Comparison of ENCODE assay signal across 20 cellular contexts in genomic region chr13:99703908-99704307, GRCh38.
DNase-seq lines count a peak whose midpoint lies in the region; ATAC-seq, FAIRE-seq and TF ChIP-seq lines count a peak whose summit lies in the region.
"Had no signal": no experiment of that assay in that cellular context is flagged by ENCODE, and none has a peak within 500 bp of the region (broad histone marks: within the 10 kb centered on the region; RNA-seq: fewer than 3 reads in every experiment).

No MANE protein-coding gene starts in this region.

- H4K20me1 ChIP-seq in neural cell (ENCODE audit: insufficient read depth), result no peaks in the 10 kb centered on the region

- peaks cover 41% of the 10 kb centered on the region for H3K4me1 ChIP-seq in iPS-18a (ENCODE audit: control insufficient read depth, low read depth, low read length)
- H3K4me1 ChIP-seq: A549 had no signal

- no peaks in the 10 kb centered on the region for H3K9me2 ChIP-seq in neural cell (ENCODE audit: insufficient read depth, low read length)

- H3K4me2 ChIP-seq in neural cell (ENCODE audit: low read length), result no peak overlapping the region
- H3K4me2 ChIP-seq: A549 had no signal

- H3K4me3 ChIP-seq in iPS-18a (ENCODE audit: low read length), result peak overlapping the region; percentile 27
- no peak overlapping the region for H3K4me3 ChIP-seq in neural cell (ENCODE audit: low read length)
- H3K4me3 ChIP-seq: A549 had no signal

- TF ChIP-seq RAD21 in neural cell (conservative IDR thresholded peaks at IDR 0.05), result no peak

- no peaks in the 10 kb centered on the region for H3K36me3 ChIP-seq in iPS-18a (ENCODE audit: control insufficient read depth, low read depth, low read length)
- H3K36me3 ChIP-seq in neural cell (ENCODE audit: insufficient read depth, low read length), result no peaks in the 10 kb centered on the region

- no peaks in the 10 kb centered on the region for H3K27me3 Mint-ChIP-seq in WTC11 (ENCODE audit: low read depth)
- H3K27me3 Mint-ChIP-seq: CD4-positive, alpha-beta T cell; IgD-negative memory B cell had no signal

- H3K4me3 Mint-ChIP-seq in WTC11, result peak overlapping the region; percentile 22; the same call in 1 of the 2 replicates
- H3K4me3 Mint-ChIP-seq: CD4-positive, alpha-beta T cell; IgD-negative memory B cell had no signal

- peak; percentile 67 for TF ChIP-seq EP300 in neural cell (conservative IDR thresholded peaks at IDR 0.05; ENCODE audit: poor library complexity, severe bottlenecking)

- no peak for FAIRE-seq in GM19239 (lab: Jason Lieb, UNC)
- FAIRE-seq: A549, HepG2 had no signal

- H3K4me1 Mint-ChIP-seq in WTC11, result peaks cover 64% of the 10 kb centered on the region

- H3K27ac ChIP-seq in iPS-18a (ENCODE audit: low read length) (peak overlapping the region; percentile 80), neural cell (ENCODE audit: low read length) (no peak overlapping the region)
- H3K27ac ChIP-seq: 22Rv1, A549, C4-2B had no signal

- no peaks in the 10 kb centered on the region for H3F3A ChIP-seq in neural cell (ENCODE audit: insufficient read depth, low read length, poor library complexity, severe bottlenecking)

- H3K9me3 ChIP-seq in iPS-18a (ENCODE audit: control insufficient read depth, low read depth, low read length) (no peaks in the 10 kb centered on the region), neural cell (ENCODE audit: low read length) (no peaks in the 10 kb centered on the region)
- H3K9me3 ChIP-seq: A549 had no signal

- H3K79me2 ChIP-seq in neural cell (replicated peaks; ENCODE audit: insufficient read depth, low read length), result no peaks in the 10 kb centered on the region

- H3K36me3 Mint-ChIP-seq in WTC11, result 0 out of 2 replicates have a peak, but pooled peaks cover 3% of the 10 kb centered on the region

- H3K27ac Mint-ChIP-seq in WTC11, result peak overlapping the region; percentile 97
- H3K27ac Mint-ChIP-seq: CD4-positive, alpha-beta T cell; IgD-negative memory B cell had no signal

- H3K9ac ChIP-seq in iPS-18a (ENCODE audit: low read length), result peak overlapping the region; percentile 49
- H3K9ac ChIP-seq in neural cell (ENCODE audit: low read length), result no peak overlapping the region

- TF ChIP-seq CTCF in WTC11 (IDR thresholded peaks at IDR 0.05) (no peak), neural cell (IDR thresholded peaks at IDR 0.05; ENCODE audit: poor library complexity, severe bottlenecking) (no peak)

- peak; percentile 8; the same call in 1 of the 2 replicates for ATAC-seq in WTC11
- ATAC-seq in HG03439 (IDR thresholded peaks at IDR 0.05; ENCODE audit: unreplicated experiment), result no peak
- ATAC-seq: A549, HepG2 had no signal

- no peak overlapping the region for H2AFZ ChIP-seq in neural cell (ENCODE audit: low read depth, low read length)

- POLR2A ChIA-PET in WTC11 (lab: Charles Lee), result interaction anchor here (1.1 to 4.0 kb wide), 4 partner anchors 12 to 277 kb away, joined by 5 to 26 read pairs (median 8); no protein-coding TSS in a partner anchor

- CTCF ChIA-PET in WTC11 (lab: Charles Lee), result interaction anchor here (1.0 to 3.0 kb wide), 8 partner anchors 16 to 287 kb away, joined by 3 to 35 read pairs (median 5); no protein-coding TSS in a partner anchor

- peak; percentile 42 for DNase-seq in NCI-H748 (lab: John Stamatoyannopoulos, UW; ENCODE audit: unreplicated experiment)
- DNase-seq in NCI-H748 treated with DMSO at 0.1 percent for 48 hours (lab: John Stamatoyannopoulos, UW), result no peak
- no peak for DNase-seq in WTC11 (ENCODE audit: low spot score)
- DNase-seq in GM19239 (ENCODE audit: insufficient read length, low spot score), result no peak
- DNase-seq in GOT3 (lab: John Stamatoyannopoulos, UW), result no peak
- DNase-seq: AML-193; Calu3; CD4-positive, alpha-beta T cell; DMS79 treated with DMSO at 0.1 percent for 48 hours; GF-D8; H7; KBM-7 had no signal

- no peaks in the 10 kb centered on the region for H3K9me3 Mint-ChIP-seq in WTC11
- H3K9me3 Mint-ChIP-seq: CD4-positive, alpha-beta T cell had no signal

- H3K27me3 ChIP-seq in iPS-18a (ENCODE audit: control insufficient read depth, insufficient read depth, low read length) (no peaks in the 10 kb centered on the region), neural cell (ENCODE audit: insufficient read depth, low read depth, low read length) (no peaks in the 10 kb centered on the region)

TF ChIP-seq in WTC11, 78 proteins besides CTCF, POLR2A, EP300 and RAD21:
- no peak for TF ChIP-seq FOXP4 (CRISPR knock-in tag; IDR thresholded peaks at IDR 0.05)
- no peak for TF ChIP-seq ESRRA (CRISPR knock-in tag; IDR thresholded peaks at IDR 0.05; ENCODE audit: borderline replicate concordance)

TF ChIP-seq in neural cell, 6 proteins besides CTCF, POLR2A, EP300 and RAD21:
- TF ChIP-seq EZH2 (IDR thresholded peaks at IDR 0.05; ENCODE audit: borderline replicate concordance, insufficient read depth, low read length, poor library complexity, severe bottlenecking), result no peak
- TF ChIP-seq MXI1 (conservative IDR thresholded peaks at IDR 0.05; ENCODE audit: poor library complexity, severe bottlenecking), result no peak
- TF ChIP-seq, protein P1, sequence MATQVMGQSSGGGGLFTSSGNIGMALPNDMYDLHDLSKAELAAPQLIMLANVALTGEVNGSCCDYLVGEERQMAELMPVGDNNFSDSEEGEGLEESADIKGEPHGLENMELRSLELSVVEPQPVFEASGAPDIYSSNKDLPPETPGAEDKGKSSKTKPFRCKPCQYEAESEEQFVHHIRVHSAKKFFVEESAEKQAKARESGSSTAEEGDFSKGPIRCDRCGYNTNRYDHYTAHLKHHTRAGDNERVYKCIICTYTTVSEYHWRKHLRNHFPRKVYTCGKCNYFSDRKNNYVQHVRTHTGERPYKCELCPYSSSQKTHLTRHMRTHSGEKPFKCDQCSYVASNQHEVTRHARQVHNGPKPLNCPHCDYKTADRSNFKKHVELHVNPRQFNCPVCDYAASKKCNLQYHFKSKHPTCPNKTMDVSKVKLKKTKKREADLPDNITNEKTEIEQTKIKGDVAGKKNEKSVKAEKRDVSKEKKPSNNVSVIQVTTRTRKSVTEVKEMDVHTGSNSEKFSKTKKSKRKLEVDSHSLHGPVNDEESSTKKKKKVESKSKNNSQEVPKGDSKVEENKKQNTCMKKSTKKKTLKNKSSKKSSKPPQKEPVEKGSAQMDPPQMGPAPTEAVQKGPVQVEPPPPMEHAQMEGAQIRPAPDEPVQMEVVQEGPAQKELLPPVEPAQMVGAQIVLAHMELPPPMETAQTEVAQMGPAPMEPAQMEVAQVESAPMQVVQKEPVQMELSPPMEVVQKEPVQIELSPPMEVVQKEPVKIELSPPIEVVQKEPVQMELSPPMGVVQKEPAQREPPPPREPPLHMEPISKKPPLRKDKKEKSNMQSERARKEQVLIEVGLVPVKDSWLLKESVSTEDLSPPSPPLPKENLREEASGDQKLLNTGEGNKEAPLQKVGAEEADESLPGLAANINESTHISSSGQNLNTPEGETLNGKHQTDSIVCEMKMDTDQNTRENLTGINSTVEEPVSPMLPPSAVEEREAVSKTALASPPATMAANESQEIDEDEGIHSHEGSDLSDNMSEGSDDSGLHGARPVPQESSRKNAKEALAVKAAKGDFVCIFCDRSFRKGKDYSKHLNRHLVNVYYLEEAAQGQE (IDR thresholded peaks at IDR 0.05; ENCODE audit: borderline replicate concordance), result no peak
- no peak for TF ChIP-seq TAF1 (IDR thresholded peaks at IDR 0.05; ENCODE audit: low read depth)
- TF ChIP-seq SMC3 (conservative IDR thresholded peaks at IDR 0.05; ENCODE audit: poor library complexity), result no peak
- no peak for TF ChIP-seq POLR2AphosphoS5 (IDR thresholded peaks at IDR 0.05)
